Comparison of ENCODE assay signal across 25 cellular contexts in genomic region chr19:51079486-51080110, GRCh38. TPM values are rescaled to one million over a fixed set of nuclear protein-coding genes. Genes with fewer than 3 reads are reported as not detected.
DNase-seq lines count a peak whose midpoint lies in the region; ATAC-seq and TF ChIP-seq lines count a peak whose summit lies in the region.
"Had no signal": no experiment of that assay in that cellular context is flagged by ENCODE, and none has a peak within 500 bp of the region (broad histone marks: within the 10 kb centered on the region; RNA-seq: fewer than 3 reads in every experiment).

No MANE protein-coding gene starts in this region.

- TF ChIP-seq RAD21 in SK-N-SH (IDR thresholded peaks at IDR 0.05; ENCODE audit: low read length) = no peak

- H2AFZ ChIP-seq in SK-N-SH (ENCODE audit: low read depth) = no peak overlapping the region
- H2AFZ ChIP-seq: hepatocyte, neural progenitor cell had no signal

- H4K20me1 ChIP-seq in SK-N-SH (ENCODE audit: insufficient read depth) = no peaks in the 10 kb centered on the region

- no peaks in the 10 kb centered on the region for H3K36me3 ChIP-seq in SK-N-SH (replicated peaks in 1 of 2; ENCODE audit: control insufficient read depth in 1 of 2, insufficient read depth in 2 of 2, low read length in 1 of 2)
- no peaks in the 10 kb centered on the region for H3K36me3 ChIP-seq in stomach
- no peaks in the 10 kb centered on the region for H3K36me3 ChIP-seq in thyroid gland
- H3K36me3 ChIP-seq: brain microvascular endothelial cell, lower lobe of right lung, neural progenitor cell, vagina had no signal

- H3K27me3 ChIP-seq in SK-N-SH (ENCODE audit: insufficient read depth) (peaks cover 26% of the 10 kb centered on the region; the same call in 1 of the 2 replicates), stomach (peaks cover 0 to 30% (median 3%) of the 10 kb centered on the region in 3 donors), thyroid gland (no peaks in the 10 kb centered on the region)
- H3K27me3 ChIP-seq: brain microvascular endothelial cell, hepatocyte, neural progenitor cell, vagina had no signal

- TF ChIP-seq POLR2A in stomach (IDR thresholded peaks at IDR 0.05) (no peak), thyroid gland (IDR thresholded peaks at IDR 0.05) (no peak)

- intact Hi-C loops in stomach (cut with DNase I; ENCODE audit: low total_unique reads) (no loop called here), thyroid gland (cut with DNase I) (no loop called here)

- no peak overlapping the region for H3K4me2 ChIP-seq in SK-N-SH
- H3K4me2 ChIP-seq: hepatocyte, neural progenitor cell had no signal

- no peaks in the 10 kb centered on the region for H3F3A ChIP-seq in SK-N-SH (replicated peaks; ENCODE audit: insufficient read depth)

- no peaks in the 10 kb centered on the region for H3K4me1 ChIP-seq in SK-N-SH (ENCODE audit: control insufficient read depth in 1 of 2, insufficient read depth in 2 of 2, low read depth in 1 of 2, low read length in 1 of 2)
- no peaks in the 10 kb centered on the region for H3K4me1 ChIP-seq in stomach
- no peaks in the 10 kb centered on the region for H3K4me1 ChIP-seq in thyroid gland
- H3K4me1 ChIP-seq: lower lobe of right lung, neural progenitor cell, vagina had no signal

- DNase-seq in SK-N-SH (no peak), NCI-H2029 treated with DMSO at 0.1 percent for 48 hours (lab: John Stamatoyannopoulos, UW) (peak; percentile 76), fibroblast of pulmonary artery (ENCODE audit: low read depth) (peak; percentile 66), stomach (peak; percentile 72), thyroid gland (no peak)
- no peak for DNase-seq in activated CD8-positive, alpha-beta memory T cell treated with anti-CD3 and anti-CD28 coated beads, Interleukin-2, amount 50 U/mL, for 4 hours
- DNase-seq: ACHN; activated CD4-positive, alpha-beta T cell treated with anti-CD3 and anti-CD28 coated beads for 48 hours; activated CD8-positive, alpha-beta memory T cell treated with anti-CD3 and anti-CD28 coated beads, Interleukin-2, amount 10 ng/mL, durations not matched to agents 7 days and 5 days; activated naive CD8-positive, alpha-beta T cell treated with anti-CD3 and anti-CD28 coated beads, Interleukin-2, amount 50 U/mL, for 24 hours; brain microvascular endothelial cell; DMS153; lower lobe of right lung; NCI-H187; NCI-H510A; SIG-M5 had no signal

- no peaks in the 10 kb centered on the region for H3K79me2 ChIP-seq in SK-N-SH (ENCODE audit: insufficient read depth)
- H3K79me2 ChIP-seq: hepatocyte had no signal

- H3K4me3 ChIP-seq in SK-N-SH (ENCODE audit: low read depth in 2 of 2, low read length in 1 of 2) = no peak overlapping the region
- no peak overlapping the region for H3K4me3 ChIP-seq in fibroblast of pulmonary artery (replicated peaks; ENCODE audit: low read depth, low read length)
- H3K4me3 ChIP-seq in stomach = no peak overlapping the region
- H3K4me3 ChIP-seq in thyroid gland (replicated peaks in 1 of 3) = no peak overlapping the region
- H3K4me3 ChIP-seq: GM12878, hepatocyte, lower lobe of right lung, neural progenitor cell, vagina had no signal

- ATAC-seq in SK-N-SH treated with all-trans-retinoic acid at 6 μM for 48 hours (no peak), GM21447 (IDR thresholded peaks at IDR 0.05; ENCODE audit: unreplicated experiment) (no peak)
- ATAC-seq: activated CD8-positive, alpha-beta memory T cell treated with anti-CD3 and anti-CD28 coated beads, Interleukin-2, amount 10 ng/mL, durations not matched to agents 7 days and 5 days; activated naive CD8-positive, alpha-beta T cell treated with anti-CD3 and anti-CD28 coated beads, Interleukin-2, amount 50 U/mL, for 24 hours; GM12878 had no signal

- no peak for TF ChIP-seq EP300 in SK-N-SH (IDR thresholded peaks at IDR 0.05; ENCODE audit: borderline replicate concordance in 1 of 2, low read depth in 1 of 2, low read length in 1 of 2)
- no peak for TF ChIP-seq EP300 in stomach (IDR thresholded peaks at IDR 0.05)

- no peaks in the 10 kb centered on the region for H3K9me2 ChIP-seq in SK-N-SH

- POLR2A ChIA-PET in SK-N-SH (lab: Yijun Ruan, JAX) = no interaction called here

- CTCF ChIA-PET in SK-N-SH (lab: Yijun Ruan, JAX) = interaction anchor here (1.5 to 1.9 kb wide), 2 partner anchors 15 to 32 kb away, joined by 4 to 5 read pairs; no protein-coding TSS in a partner anchor

- H3K27ac ChIP-seq in SK-N-SH (ENCODE audit: low read depth in 2 of 2, low read length in 1 of 2) (no peak overlapping the region), stomach (no peak overlapping the region), thyroid gland (no peak overlapping the region)
- H3K27ac ChIP-seq: brain microvascular endothelial cell, hepatocyte, lower lobe of right lung, neural progenitor cell, vagina had no signal

- H3K9me3 ChIP-seq in SK-N-SH (no peaks in the 10 kb centered on the region), stomach (no peaks in the 10 kb centered on the region), thyroid gland (no peaks in the 10 kb centered on the region)
- H3K9me3 ChIP-seq: lower lobe of right lung, vagina had no signal

- WGBS in SK-N-SH (ENCODE audit: low lambda C conversion rate) = 63% methylated on average over 19 of the region's 26 CpGs
- 66 to 75% (median 70%) methylated on average over 17 to 26 of the region's 26 CpGs for WGBS in stomach, 5 donors
- WGBS in thyroid gland, 2 donors = 70 to 73% methylated on average over 8 to 23 of the region's 26 CpGs

- TF ChIP-seq CTCF in SK-N-SH (IDR thresholded peaks at IDR 0.05) (no peak), fibroblast of pulmonary artery (IDR thresholded peaks at IDR 0.05; ENCODE audit: low read length, missing control alignments) (no peak), stomach (IDR thresholded peaks at IDR 0.05) (no peak), thyroid gland (IDR thresholded peaks at IDR 0.05) (no peak)

- no peak overlapping the region for H3K9ac ChIP-seq in SK-N-SH
- H3K9ac ChIP-seq: neural progenitor cell had no signal

TF ChIP-seq in SK-N-SH treated with all-trans-retinoic acid at 6 μM for 48 hours, 23 proteins besides CTCF, POLR2A, EP300 and RAD21 (continues in another document):
- no peak for TF ChIP-seq SNAI2 (CRISPR knock-in tag; IDR thresholded peaks at IDR 0.05)
- TF ChIP-seq TSHZ2 (CRISPR knock-in tag; IDR thresholded peaks at IDR 0.05) = no peak
- TF ChIP-seq ARNTL (CRISPR knock-in tag; IDR thresholded peaks at IDR 0.05; ENCODE audit: borderline replicate concordance, low read depth) = no peak

RNA-seq across cellular contexts. Expression of gene KLK14, which starts 3.1 kb away (rescaled TPM):
- polyA plus RNA-seq in SK-N-SH (2012; rRNA removed) (0.19 and 0.26 TPM in 2 replicates), stomach (under 1 TPM in 2 of 3 donors, not detected in 1; 0.31 to 0.35 TPM)
- 0.04 TPM in 1 of 2 replicates, not detected in the other for polyA plus RNA-seq in SK-N-SH (2012; cell fraction: cytosol; rRNA removed)
- 1.5 and 1.8 TPM in 2 replicates for polyA plus RNA-seq in SK-N-SH (2012; cell fraction: nucleus; rRNA removed)
- total RNA-seq in stomach (not detected), thyroid gland (not detected)
- total RNA-seq: fibroblast of villous mesenchyme, GM12878, renal cortical epithelial cell, vagina had no signal
- polyA plus RNA-seq: GM12878, hepatocyte had no signal

RNA-seq across cellular contexts. Expression of gene KLK13, which starts 14.7 kb away (rescaled TPM):
- polyA plus RNA-seq in SK-N-SH (2012; rRNA removed) (not detected in 2 replicates), stomach (10 to 100 TPM in 1 of 3 donors, 1 to 10 TPM in 2; 3.2 to 82.1 (median 9.5) TPM)
- polyA plus RNA-seq in SK-N-SH (2012; cell fraction: cytosol; rRNA removed) = not detected in 2 replicates
- polyA plus RNA-seq in SK-N-SH (2012; cell fraction: nucleus; rRNA removed) = not detected in 2 replicates
- total RNA-seq in stomach (1 to 10 TPM in 1 of 5 donors, not detected in 4; 10.0 TPM), thyroid gland (under 1 TPM in 2 of 4 donors, not detected in 2; 0.22 to 0.73 TPM)
- total RNA-seq: activated CD8-positive, alpha-beta memory T cell treated with anti-CD3 and anti-CD28 coated beads, Interleukin-2, amount 10 ng/mL, durations not matched to agents 7 days and 5 days; activated T-helper 2 cell treated with anti-CD3 and anti-CD28 coated beads, Interferon-gamma antibody, Interleukin-2, Interleukin-4, amounts not matched to agents 10 μg/mL and 5 μg/mL and 100 μg/mL, durations not matched to agents 14 hours and 24 hours and 36 hours; fibroblast of villous mesenchyme; GM12878; hepatocyte; renal cortical epithelial cell had no signal
- polyA plus RNA-seq: GM12878 had no signal

RNA-seq across cellular contexts. Expression of gene CTU1, which starts 28.6 kb away (rescaled TPM):
- polyA plus RNA-seq in SK-N-SH (2012; rRNA removed) = 7.2 and 8.8 TPM in 2 replicates
- polyA plus RNA-seq in SK-N-SH (2012; cell fraction: cytosol; rRNA removed) = 3.3 and 5.7 TPM in 2 replicates
- 17.0 and 23.2 TPM in 2 replicates for polyA plus RNA-seq in SK-N-SH (2012; cell fraction: nucleus; rRNA removed)
- total RNA-seq in stomach = 10 to 100 TPM in 2 of 5 donors, 1 to 10 TPM in 2, under 1 TPM in 1; 0.58 to 47.3 (median 7.4) TPM
- 1 to 10 TPM; 2.4 to 5.3 (median 2.8) TPM for polyA plus RNA-seq in stomach
- total RNA-seq in thyroid gland = 10 to 100 TPM in 2 of 4 donors, 1 to 10 TPM in 2; 7.5 to 13.6 (median 9.3) TPM

RNA-seq across cellular contexts. Expression of gene KLK12, which starts 44.8 kb away (rescaled TPM):
- polyA plus RNA-seq in SK-N-SH (2012; rRNA removed) (not detected in 2 replicates), stomach (10 to 100 TPM in 1 of 3 donors, 1 to 10 TPM in 1, not detected in 1; 2.0 to 26.5 TPM)
- polyA plus RNA-seq in SK-N-SH (2012; cell fraction: cytosol; rRNA removed) = not detected in 2 replicates
- polyA plus RNA-seq in SK-N-SH (2012; cell fraction: nucleus; rRNA removed) = not detected in 2 replicates
- total RNA-seq in stomach (not detected), thyroid gland (not detected)
- total RNA-seq: activated CD8-positive, alpha-beta memory T cell treated with anti-CD3 and anti-CD28 coated beads, Interleukin-2, amount 10 ng/mL, durations not matched to agents 7 days and 5 days; activated T-helper 2 cell treated with anti-CD3 and anti-CD28 coated beads, Interferon-gamma antibody, Interleukin-2, Interleukin-4, amounts not matched to agents 10 μg/mL and 5 μg/mL and 100 μg/mL, durations not matched to agents 14 hours and 24 hours and 36 hours; fibroblast of villous mesenchyme; GM12878; hepatocyte; renal cortical epithelial cell had no signal
- polyA plus RNA-seq: GM12878, hepatocyte had no signal

RNA-seq across cellular contexts. Expression of gene SIGLEC9, which starts 45.1 kb away (rescaled TPM):
- polyA plus RNA-seq in SK-N-SH (2012; rRNA removed) = not detected in 2 replicates
- polyA plus RNA-seq in SK-N-SH (2012; cell fraction: cytosol; rRNA removed) = 0.01 TPM in 2 replicates
- not detected in 2 replicates for polyA plus RNA-seq in SK-N-SH (2012; cell fraction: nucleus; rRNA removed)
- 10 to 100 TPM in 1 of 5 donors, 1 to 10 TPM in 3, not detected in 1; 1.1 to 13.9 (median 1.9) TPM for total RNA-seq in stomach
- polyA plus RNA-seq in stomach = 1 to 10 TPM in 1 of 3 donors, under 1 TPM in 2; 0.61 to 3.6 (median 0.80) TPM
- total RNA-seq in thyroid gland = 1 to 10 TPM; 1.2 to 3.1 (median 1.9) TPM
- total RNA-seq: fibroblast of villous mesenchyme, GM12878, renal cortical epithelial cell had no signal

Comparison
In these comparisons a context has a peak if more than half of its experiments do, and no peak if none do; other contexts are left out.
1. DNase-seq: peak in NCI-H2029 treated with DMSO at 0.1 percent for 48 hours (single experiment), fibroblast of pulmonary artery (single experiment) and stomach (single experiment); none in SK-N-SH (single experiment), thyroid gland (0 of 2) and activated CD8-positive, alpha-beta memory T cell treated with anti-CD3 and anti-CD28 coated beads, Interleukin-2, amount 50 U/mL, for 4 hours (single experiment).